In the genomic region with DNA sequence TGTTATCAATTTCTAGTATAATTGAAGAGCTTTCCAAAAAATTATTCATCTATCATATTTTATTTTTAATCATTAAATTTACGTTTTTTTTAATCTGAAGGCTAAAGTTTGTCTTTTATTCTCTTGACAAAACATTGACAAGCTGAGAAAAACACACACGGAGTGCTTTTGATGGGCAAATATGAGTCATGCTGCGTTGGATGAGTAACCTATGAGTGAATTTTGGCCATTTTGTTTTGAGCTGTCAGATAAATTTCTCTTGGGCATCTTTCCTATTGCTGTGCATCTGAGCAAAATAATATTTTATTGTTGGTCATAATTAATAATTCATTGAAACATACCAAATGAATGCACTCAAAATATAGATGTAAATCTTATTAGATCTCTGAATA, we compare ENCODE assay signal across 18 cellular contexts.
A peak's percentile ranks its signal among the peaks of the same experiment; 100 is the strongest.
DNase-seq lines count a peak whose midpoint lies in the region; ATAC-seq and TF ChIP-seq lines count a peak whose summit lies in the region.
"Had no signal": no experiment of that assay in that cellular context is flagged by ENCODE, and none has a peak within 500 bp of the region (broad histone marks: within the 10 kb centered on the region; RNA-seq: fewer than 3 reads in every experiment).

No MANE protein-coding gene starts in this region.

- H3K36me3 ChIP-seq in IMR-90 (ENCODE audit: control insufficient read depth, insufficient read depth, low read length), result no peaks in the 10 kb centered on the region
- H3K36me3 ChIP-seq: ascending aorta, heart left ventricle had no signal

- H2BK20ac ChIP-seq in IMR-90 (ENCODE audit: low read depth, low read length), result no peak overlapping the region

- H3K27ac ChIP-seq in IMR-90 (ENCODE audit: insufficient read depth, low read length), result no peak overlapping the region
- H3K27ac ChIP-seq: ascending aorta, heart left ventricle, HL-60 had no signal

- no peak overlapping the region for H3K4me3 ChIP-seq in IMR-90 (ENCODE audit: insufficient read depth, low read depth, low read length)
- H3K4me3 ChIP-seq in fibroblast of mammary gland (ENCODE audit: control insufficient read depth, low read depth, low read length), result no peak overlapping the region
- H3K4me3 ChIP-seq: ascending aorta, heart left ventricle had no signal

- H3K36me3 Mint-ChIP-seq in stimulated activated effector memory CD8-positive, alpha-beta T cell treated with anti-CD3 and anti-CD28 coated beads, Interleukin-12 subunit alpha, Interleukin-12 subunit beta, amount 100 ng/mL, for 72 hours, result no peaks in the 10 kb centered on the region
- H3K36me3 Mint-ChIP-seq: naive thymus-derived CD8-positive, alpha-beta T cell had no signal

- H3K27me3 ChIP-seq in IMR-90 (ENCODE audit: control insufficient read depth, insufficient read depth, low read length), result no peaks in the 10 kb centered on the region
- H3K27me3 ChIP-seq: ascending aorta, heart left ventricle had no signal

- CTCF ChIA-PET in IMR-90 (lab: Yijun Ruan, JAX), result interaction anchor here (0.6 kb wide), 2 partner anchors 14 to 1097 kb away, joined by 3 read pairs; no protein-coding TSS in a partner anchor

- intact Hi-C loops in IMR-90 (cut with micrococcal nuclease), result no loop called here

- BruUV-seq in IMR-90 (replicated peaks; lab: Mats Ljungman, UMichigan), result no TSS peak

- H2BK120ac ChIP-seq in IMR-90 (ENCODE audit: low read depth, low read length), result no peak overlapping the region

- no peak overlapping the region for H4K5ac ChIP-seq in IMR-90 (ENCODE audit: low read depth, low read length)

- no peak overlapping the region for H3K56ac ChIP-seq in IMR-90 (ENCODE audit: extremely low read depth, insufficient read depth, low read length)

- DNase-seq in DMS53 treated with DMSO at 0.1 percent for 48 hours (lab: John Stamatoyannopoulos, UW; ENCODE audit: unreplicated experiment) (peak; percentile 44), IMR-90 (peak; percentile 7), fibroblast of mammary gland (ENCODE audit: low read depth) (peak; percentile 61), HUDEP-2 (lab: John Stamatoyannopoulos, UW; ENCODE audit: unreplicated experiment in 76 of 76) (no peak), GF-D8 (lab: John Stamatoyannopoulos, UW) (no peak)
- no peak for DNase-seq in stimulated activated effector memory CD8-positive, alpha-beta T cell treated with anti-CD3 and anti-CD28 coated beads, Interleukin-12 subunit alpha, Interleukin-12 subunit beta, amount 100 ng/mL, for 72 hours (ENCODE audit: low spot score in 2 of 2)
- DNase-seq: activated CD4-positive, alpha-beta T cell treated with anti-CD3 and anti-CD28 coated beads, Interleukin-2, amount 50 U/mL, for 1 hour; heart left ventricle; left ventricle myocardium superior; naive thymus-derived CD8-positive, alpha-beta T cell; stimulated activated CD4-positive, alpha-beta T cell treated with anti-CD3 and anti-CD28 coated beads, Interleukin-2, amount 100 ng/mL, for 48 hours had no signal

- peak; percentile 64 for ATAC-seq in HG02623 (IDR thresholded peaks at IDR 0.05; ENCODE audit: unreplicated experiment)
- ATAC-seq in IMR-90 (ENCODE audit: low read depth), result no peak
- ATAC-seq in GM19328 (IDR thresholded peaks at IDR 0.05; ENCODE audit: unreplicated experiment), result no peak
- no peak for ATAC-seq in stimulated activated effector memory CD8-positive, alpha-beta T cell treated with anti-CD3 and anti-CD28 coated beads, Interleukin-12 subunit alpha, Interleukin-12 subunit beta, amount 100 ng/mL, for 72 hours
- ATAC-seq: activated T-helper 17 cell treated with anti-CD3 and anti-CD28 coated beads, Interleukin-2, amount 50 U/mL, for 72 hours; heart left ventricle; left ventricle myocardium superior; naive thymus-derived CD8-positive, alpha-beta T cell had no signal

- in situ Hi-C loops in IMR-90 (cut with MboI; ENCODE audit: low sequenced_read_pairs), result no loop called here

- H3K9me3 Mint-ChIP-seq in stimulated activated effector memory CD8-positive, alpha-beta T cell treated with anti-CD3 and anti-CD28 coated beads, Interleukin-12 subunit alpha, Interleukin-12 subunit beta, amount 100 ng/mL, for 72 hours, result peaks cover 14% of the 10 kb centered on the region
- H3K9me3 Mint-ChIP-seq: T-helper 1 cell treated with Interleukin-12 subunit alpha and Interleukin-12 subunit beta and Interleukin-4 antibody, amounts not matched to agents 30 μg/mL and 1 μg/mL, for 36 hours had no signal

- dilution Hi-C loops in IMR-90 (cut with HindIII; ENCODE audit: low sequenced_read_pairs, unreplicated experiment), result no loop called here

- POLR2A ChIA-PET in IMR-90 (lab: Charles Lee; ENCODE audit: unreplicated experiment), result no interaction called here

- no peaks in the 10 kb centered on the region for H3K9me3 ChIP-seq in IMR-90 (ENCODE audit: control insufficient read depth, insufficient read depth, low read length)
- H3K9me3 ChIP-seq: ascending aorta, heart left ventricle had no signal

- no peak overlapping the region for H2AFZ ChIP-seq in IMR-90 (replicated peaks; ENCODE audit: low read length, poor library complexity)

- no peak overlapping the region for H3K18ac ChIP-seq in IMR-90 (ENCODE audit: low read depth, low read length)

- no peak overlapping the region for H3K23ac ChIP-seq in IMR-90 (ENCODE audit: low read depth, low read length)

- H3K14ac ChIP-seq in IMR-90 (replicated peaks; ENCODE audit: low read depth, low read length), result no peak overlapping the region

- H4K8ac ChIP-seq in IMR-90 (ENCODE audit: low read depth in 2 of 2, low read length in 2 of 2), result no peak overlapping the region

- no peak overlapping the region for H3K9ac ChIP-seq in IMR-90 (ENCODE audit: low read depth, low read length)

- TF ChIP-seq RAD21 in IMR-90 (IDR thresholded peaks at IDR 0.05; ENCODE audit: low read length), result no peak

- H3K27ac Mint-ChIP-seq in stimulated activated effector memory CD8-positive, alpha-beta T cell treated with anti-CD3 and anti-CD28 coated beads, Interleukin-12 subunit alpha, Interleukin-12 subunit beta, amount 100 ng/mL, for 72 hours, result no peak overlapping the region
- H3K27ac Mint-ChIP-seq: activated T-helper 17 cell treated with anti-CD3 and anti-CD28 coated beads, Interleukin-2, amount 50 U/mL, for 72 hours; naive thymus-derived CD8-positive, alpha-beta T cell; stimulated activated naive CD8-positive, alpha-beta T cell treated with anti-CD3 and anti-CD28 coated beads, Interleukin-15, Interleukin-2, amounts not matched to agents 100 ng/mL and 50 ng/mL, for 24 hours; T-helper 1 cell treated with Interleukin-12 subunit alpha and Interleukin-12 subunit beta and Interleukin-4 antibody, amounts not matched to agents 30 μg/mL and 1 μg/mL, for 36 hours had no signal

- WGBS in IMR-90 (ENCODE audit: extremely low coverage in 2 of 2, insufficient read length in 1 of 2), 2 experiments, result no CpG with 5 or more reads among the region's 3 CpGs

- no peak overlapping the region for H3K4me2 ChIP-seq in IMR-90 (ENCODE audit: low read depth, low read length)

- H3K79me1 ChIP-seq in IMR-90 (ENCODE audit: low read depth in 1 of 2, low read length in 2 of 2), result no peaks in the 10 kb centered on the region

- H2BK15ac ChIP-seq in IMR-90 (ENCODE audit: low read depth, low read length), result no peak overlapping the region

- no peak overlapping the region for H2BK5ac ChIP-seq in IMR-90 (ENCODE audit: low read depth, low read length, poor library complexity, severe bottlenecking)

- H2AK9ac ChIP-seq in IMR-90 (replicated peaks; ENCODE audit: low read depth, low read length, poor library complexity), result no peak overlapping the region

- no peaks in the 10 kb centered on the region for H3K9me1 ChIP-seq in IMR-90 (ENCODE audit: insufficient read depth, low read length)

- TF ChIP-seq CTCF in IMR-90 (conservative IDR thresholded peaks at IDR 0.05; ENCODE audit: low read depth, low read length) (no peak), fibroblast of mammary gland (conservative IDR thresholded peaks at IDR 0.05; ENCODE audit: control insufficient read depth, insufficient read depth, low read depth, low read length) (no peak)

- no peaks in the 10 kb centered on the region for H3K4me1 ChIP-seq in IMR-90 (ENCODE audit: control insufficient read depth, insufficient read depth, low read length)
- H3K4me1 ChIP-seq: ascending aorta, heart left ventricle had no signal

- H3K4ac ChIP-seq in IMR-90 (ENCODE audit: low read depth, low read length), result no peak overlapping the region

- H4K20me1 ChIP-seq in IMR-90 (ENCODE audit: insufficient read depth, low read length), result no peaks in the 10 kb centered on the region

- no peak overlapping the region for H2AK5ac ChIP-seq in IMR-90 (ENCODE audit: low read depth, low read length)

- no peak overlapping the region for H3K4me3 Mint-ChIP-seq in stimulated activated effector memory CD8-positive, alpha-beta T cell treated with anti-CD3 and anti-CD28 coated beads, Interleukin-12 subunit alpha, Interleukin-12 subunit beta, amount 100 ng/mL, for 72 hours
- H3K4me3 Mint-ChIP-seq: activated T-helper 17 cell treated with anti-CD3 and anti-CD28 coated beads, Interleukin-2, amount 50 U/mL, for 72 hours; naive thymus-derived CD8-positive, alpha-beta T cell; stimulated activated naive CD8-positive, alpha-beta T cell treated with anti-CD3 and anti-CD28 coated beads, Interleukin-15, Interleukin-2, amounts not matched to agents 100 ng/mL and 50 ng/mL, for 24 hours; T-helper 1 cell treated with Interleukin-12 subunit alpha and Interleukin-12 subunit beta and Interleukin-4 antibody, amounts not matched to agents 30 μg/mL and 1 μg/mL, for 36 hours had no signal

- no peaks in the 10 kb centered on the region for H3K4me1 Mint-ChIP-seq in stimulated activated effector memory CD8-positive, alpha-beta T cell treated with anti-CD3 and anti-CD28 coated beads, Interleukin-12 subunit alpha, Interleukin-12 subunit beta, amount 100 ng/mL, for 72 hours
- H3K4me1 Mint-ChIP-seq: activated T-helper 17 cell treated with anti-CD3 and anti-CD28 coated beads, Interleukin-2, amount 50 U/mL, for 72 hours; naive thymus-derived CD8-positive, alpha-beta T cell had no signal

- H4K91ac ChIP-seq in IMR-90 (ENCODE audit: insufficient read depth, low read depth, low read length), result no peak overlapping the region

- no peak for TF ChIP-seq POLR2A in IMR-90 (IDR thresholded peaks at IDR 0.05; ENCODE audit: low read depth, low read length)

TF ChIP-seq in IMR-90, 13 proteins besides CTCF, POLR2A, EP300 and RAD21 (continues in another document):
- TF ChIP-seq CEBPB (IDR thresholded peaks at IDR 0.05; ENCODE audit: low read depth, low read length), result no peak
- TF ChIP-seq FOS (IDR thresholded peaks at IDR 0.05; ENCODE audit: low read depth, low read length), result no peak
- no peak for TF ChIP-seq RCOR1 (IDR thresholded peaks at IDR 0.05; ENCODE audit: insufficient replicate concordance, low read length)
- no peak for TF ChIP-seq MAZ (IDR thresholded peaks at IDR 0.05; ENCODE audit: borderline replicate concordance, low read depth, low read length)
- no peak for TF ChIP-seq NFE2L2 (IDR thresholded peaks at IDR 0.05; ENCODE audit: low read depth, low read length)
- no peak for TF ChIP-seq MAFK (IDR thresholded peaks at IDR 0.05; ENCODE audit: low read depth, low read length)

Comparison
In these comparisons a context has a peak if more than half of its experiments do, and no peak if none do; other contexts are left out.
1. DNase-seq: peak in DMS53 treated with DMSO at 0.1 percent for 48 hours (single experiment), IMR-90 (single experiment) and fibroblast of mammary gland (single experiment); none in stimulated activated effector memory CD8-positive, alpha-beta T cell treated with anti-CD3 and anti-CD28 coated beads, Interleukin-12 subunit alpha, Interleukin-12 subunit beta, amount 100 ng/mL, for 72 hours (0 of 2), HUDEP-2 (0 of 76) and GF-D8 (single experiment).